17 cellular contexts compared by ENCODE assay signal in the genomic region with DNA sequence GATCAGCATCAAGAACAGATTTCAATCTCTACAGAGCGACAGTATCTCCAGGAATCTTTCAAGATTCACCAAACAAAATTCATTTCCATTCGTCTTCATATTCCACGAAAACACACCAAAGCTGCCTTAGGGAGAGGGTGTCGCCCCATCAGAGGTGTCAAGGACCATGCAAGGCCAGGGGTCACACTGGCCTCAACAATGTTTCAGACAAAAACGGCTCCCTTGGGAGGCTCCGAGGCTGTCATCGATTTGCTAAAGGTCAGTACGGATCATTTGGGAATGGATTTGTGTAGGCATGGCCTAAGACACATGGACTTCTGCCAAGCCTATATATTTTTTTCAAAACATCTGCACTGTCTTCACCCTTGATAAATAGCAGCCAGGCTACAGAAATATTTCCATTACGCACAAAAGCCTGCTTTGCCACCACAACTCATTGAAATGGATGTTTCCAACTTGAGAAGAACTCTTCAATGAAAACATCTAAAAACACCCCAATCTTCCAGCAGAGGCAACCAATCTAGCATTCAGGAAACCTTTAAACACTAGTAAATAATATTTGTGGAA. TPM values are rescaled to one million over a fixed set of nuclear protein-coding genes. Genes with fewer than 3 reads are reported as not detected.
DNase-seq lines count a peak whose midpoint lies in the region; ATAC-seq and TF ChIP-seq lines count a peak whose summit lies in the region.
"Had no signal": no experiment of that assay in that cellular context is flagged by ENCODE, and none has a peak within 500 bp of the region (broad histone marks: within the 10 kb centered on the region; RNA-seq: fewer than 3 reads in every experiment).

No MANE protein-coding gene starts in this region.

- H3K36me3 Mint-ChIP-seq in nephron (ENCODE audit: low read depth): no peaks in the 10 kb centered on the region

- no peak overlapping the region for H3K4me3 ChIP-seq in SK-N-SH (ENCODE audit: low read depth in 2 of 2, low read length in 1 of 2)
- no peak overlapping the region for H3K4me3 ChIP-seq in esophagus (ENCODE audit: low read depth in 1 of 2, low read length in 2 of 2)
- no peak overlapping the region for H3K4me3 ChIP-seq in tibial nerve
- no peak overlapping the region for H3K4me3 ChIP-seq in H7 (ENCODE audit: insufficient read depth, low read depth, low read length)
- H3K4me3 ChIP-seq: coronary artery had no signal

- H2AFZ ChIP-seq in SK-N-SH (ENCODE audit: low read depth): no peak overlapping the region

- no peaks in the 10 kb centered on the region for H3K27me3 Mint-ChIP-seq in nephron (ENCODE audit: low read depth)

- no peak overlapping the region for H3K9ac ChIP-seq in SK-N-SH

- no peaks in the 10 kb centered on the region for H3K9me3 ChIP-seq in SK-N-SH
- H3K9me3 ChIP-seq in esophagus (ENCODE audit: control insufficient read depth in 2 of 2, insufficient read depth in 1 of 2, low read depth in 1 of 2, low read length in 1 of 2): no peaks in the 10 kb centered on the region
- no peaks in the 10 kb centered on the region for H3K9me3 ChIP-seq in tibial nerve

- WGBS in SK-N-SH (ENCODE audit: low lambda C conversion rate): 82% methylated on average over 9 of the region's 9 CpGs
- WGBS in esophagus, 2 donors: 66 to 79% methylated on average over 9 of the region's 9 CpGs
- WGBS in tibial nerve, 2 donors: 46 to 53% methylated on average over 9 of the region's 9 CpGs

- peaks cover 75% of the 10 kb centered on the region for H3K4me1 Mint-ChIP-seq in nephron

- no peaks in the 10 kb centered on the region for H3K9me3 Mint-ChIP-seq in nephron

- H3K27ac ChIP-seq in SK-N-SH (ENCODE audit: low read depth in 2 of 2, low read length in 1 of 2) (peak overlapping the region in 1 of 2 experiments; percentile 95; a peak in 2 of 4 replicates), esophagus (ENCODE audit: low read depth in 2 of 2, low read length in 1 of 2) (peak overlapping the region; percentile 39 to 73), tibial nerve (peak overlapping the region in 3 of 4 donors; percentile 79 to 94 (median 87))
- H3K27ac ChIP-seq: 22Rv1 had no signal

- TF ChIP-seq EP300 in SK-N-SH (IDR thresholded peaks at IDR 0.05; ENCODE audit: borderline replicate concordance in 1 of 2, low read depth in 1 of 2, low read length in 1 of 2) (peak in 1 of 2 experiments; percentile 60; a peak in 2 of 4 replicates), tibial nerve (IDR thresholded peaks at IDR 0.05) (no peak)

- peak overlapping the region; percentile 27 to 70 (median 35) for H3K27ac Mint-ChIP-seq in nephron

- H3K4me1 ChIP-seq in SK-N-SH (ENCODE audit: control insufficient read depth in 1 of 2, insufficient read depth in 2 of 2, low read depth in 1 of 2, low read length in 1 of 2): peaks cover 36 to 67% of the 10 kb centered on the region in 2 experiments
- peaks cover 12 to 21% of the 10 kb centered on the region in 2 donors for H3K4me1 ChIP-seq in esophagus (ENCODE audit: control insufficient read depth in 2 of 2, insufficient read depth in 2 of 2, low read length in 1 of 2)
- H3K4me1 ChIP-seq in tibial nerve: peaks cover 0 to 97% (median 60%) of the 10 kb centered on the region in 4 donors

- no peak for ATAC-seq in SK-N-SH treated with all-trans-retinoic acid at 6 μM for 48 hours
- no peak for ATAC-seq in HG03139 (IDR thresholded peaks at IDR 0.05; ENCODE audit: unreplicated experiment)

- H3K27me3 ChIP-seq in SK-N-SH (ENCODE audit: insufficient read depth) (no peaks in the 10 kb centered on the region), esophagus (ENCODE audit: control insufficient read depth in 1 of 2, insufficient read depth in 2 of 2, low read length in 2 of 2) (no peaks in the 10 kb centered on the region), tibial nerve (no peaks in the 10 kb centered on the region), H7 (ENCODE audit: control insufficient read depth, insufficient read depth, low read length) (no peaks in the 10 kb centered on the region)

- peaks cover 62% of the 10 kb centered on the region for H3F3A ChIP-seq in SK-N-SH (replicated peaks; ENCODE audit: insufficient read depth)

- H3K9me2 ChIP-seq in SK-N-SH: no peaks in the 10 kb centered on the region

- no peaks in the 10 kb centered on the region for H4K20me1 ChIP-seq in SK-N-SH (ENCODE audit: insufficient read depth)

- H3K79me2 ChIP-seq in SK-N-SH (ENCODE audit: insufficient read depth): peaks cover 84% of the 10 kb centered on the region

- TF ChIP-seq CTCF in SK-N-SH (IDR thresholded peaks at IDR 0.05) (no peak), nephron (IDR thresholded peaks at IDR 0.05; ENCODE audit: unreplicated experiment in 3 of 3) (no peak), tibial nerve (IDR thresholded peaks at IDR 0.05) (no peak)

- no peak for DNase-seq in SK-N-SH
- DNase-seq in tibial nerve (ENCODE audit: low spot score in 2 of 2): no peak
- no peak for DNase-seq in H7
- DNase-seq in NOMO-1 treated with dmso at 0.1 percent for 144 hours (lab: John Stamatoyannopoulos, UW; ENCODE audit: unreplicated experiment): no peak
- DNase-seq: activated naive CD4-positive, alpha-beta T cell treated with Interleukin-2 at 50 U/mL for 16 hours; activated T-cell treated with anti-CD3 and anti-CD28 coated beads for 4 hours; Karpas-422; NCI-H1105; occipital lobe; stimulated activated CD4-positive, alpha-beta T cell treated with anti-CD3 and anti-CD28 coated beads, Interleukin-4, amount 100 ng/mL, for 24 hours; stimulated activated CD8-positive, alpha-beta memory T cell treated with anti-CD3 and anti-CD28 coated beads, Interleukin-4, amount 100 ng/mL, for 48 hours had no signal

- H3K36me3 ChIP-seq in SK-N-SH (replicated peaks in 1 of 2; ENCODE audit: control insufficient read depth in 1 of 2, insufficient read depth in 2 of 2, low read length in 1 of 2): no peaks in the 10 kb centered on the region
- no peaks in the 10 kb centered on the region for H3K36me3 ChIP-seq in esophagus (ENCODE audit: control insufficient read depth in 2 of 2, insufficient read depth in 2 of 2, low read length in 1 of 2)
- no peaks in the 10 kb centered on the region for H3K36me3 ChIP-seq in tibial nerve
- no peaks in the 10 kb centered on the region for H3K36me3 ChIP-seq in H7 (replicated peaks; ENCODE audit: control insufficient read depth, insufficient read depth, low read length)

- H3K4me2 ChIP-seq in SK-N-SH: no peak overlapping the region

- H3K4me3 Mint-ChIP-seq in nephron: no peak overlapping the region

- CTCF ChIA-PET in SK-N-SH (lab: Yijun Ruan, JAX): interaction anchor here (1.0 to 5.2 kb wide), 10 partner anchors 10 to 86 kb away, joined by 3 to 43 read pairs (median 4); a partner anchor contains a TSS

- TF ChIP-seq RAD21 in SK-N-SH (IDR thresholded peaks at IDR 0.05; ENCODE audit: low read length): no peak

- no peak for TF ChIP-seq POLR2A in tibial nerve (IDR thresholded peaks at IDR 0.05)

- POLR2A ChIA-PET in SK-N-SH (lab: Yijun Ruan, JAX): no interaction called here

TF ChIP-seq in SK-N-SH, 30 proteins besides CTCF, POLR2A, EP300 and RAD21 (continues in another document):
- TF ChIP-seq TEAD4 (IDR thresholded peaks at IDR 0.05; ENCODE audit: borderline replicate concordance, insufficient read depth) (peak; percentile 47; the same call in 1 of the 2 replicates), MXI1 (IDR thresholded peaks at IDR 0.05; ENCODE audit: low read depth, low read length) (no peak), YY1 (IDR thresholded peaks at IDR 0.05; ENCODE audit: low read depth) (no peak), POLR2AphosphoS5 (IDR thresholded peaks at IDR 0.05; ENCODE audit: low read depth, low read length) (peak; percentile 44; the same call in 1 of the 2 replicates), SIN3A (IDR thresholded peaks at IDR 0.05; ENCODE audit: borderline replicate concordance, low read depth, low read length) (0 out of 2 replicates have a peak, but pooled peaks have one; percentile 40)
- TF ChIP-seq, protein P1, sequence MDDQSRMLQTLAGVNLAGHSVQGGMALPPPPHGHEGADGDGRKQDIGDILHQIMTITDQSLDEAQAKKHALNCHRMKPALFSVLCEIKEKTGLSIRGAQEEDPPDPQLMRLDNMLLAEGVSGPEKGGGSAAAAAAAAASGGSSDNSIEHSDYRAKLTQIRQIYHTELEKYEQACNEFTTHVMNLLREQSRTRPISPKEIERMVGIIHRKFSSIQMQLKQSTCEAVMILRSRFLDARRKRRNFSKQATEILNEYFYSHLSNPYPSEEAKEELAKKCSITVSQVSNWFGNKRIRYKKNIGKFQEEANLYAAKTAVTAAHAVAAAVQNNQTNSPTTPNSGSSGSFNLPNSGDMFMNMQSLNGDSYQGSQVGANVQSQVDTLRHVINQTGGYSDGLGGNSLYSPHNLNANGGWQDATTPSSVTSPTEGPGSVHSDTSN (IDR thresholded peaks at IDR 0.05): peak; percentile 91

TF ChIP-seq in SK-N-SH treated with all-trans-retinoic acid at 6 μM for 48 hours, 23 proteins besides CTCF, POLR2A, EP300 and RAD21 (continues in another document):
- no peak for TF ChIP-seq CSDC2 (CRISPR knock-in tag; IDR thresholded peaks at IDR 0.05)
- TF ChIP-seq TOX (CRISPR knock-in tag; IDR thresholded peaks at IDR 0.05; ENCODE audit: borderline replicate concordance): no peak; the same call in 1 of the 2 replicates
- TF ChIP-seq ESRRG (CRISPR knock-in tag; IDR thresholded peaks at IDR 0.05): no peak
- no peak for TF ChIP-seq RARB (CRISPR knock-in tag; IDR thresholded peaks at IDR 0.05)
- TF ChIP-seq ZNF70 (CRISPR knock-in tag; IDR thresholded peaks at IDR 0.05): no peak
- TF ChIP-seq ZNF8 (CRISPR knock-in tag; IDR thresholded peaks at IDR 0.05): no peak
- TF ChIP-seq, protein P2, sequence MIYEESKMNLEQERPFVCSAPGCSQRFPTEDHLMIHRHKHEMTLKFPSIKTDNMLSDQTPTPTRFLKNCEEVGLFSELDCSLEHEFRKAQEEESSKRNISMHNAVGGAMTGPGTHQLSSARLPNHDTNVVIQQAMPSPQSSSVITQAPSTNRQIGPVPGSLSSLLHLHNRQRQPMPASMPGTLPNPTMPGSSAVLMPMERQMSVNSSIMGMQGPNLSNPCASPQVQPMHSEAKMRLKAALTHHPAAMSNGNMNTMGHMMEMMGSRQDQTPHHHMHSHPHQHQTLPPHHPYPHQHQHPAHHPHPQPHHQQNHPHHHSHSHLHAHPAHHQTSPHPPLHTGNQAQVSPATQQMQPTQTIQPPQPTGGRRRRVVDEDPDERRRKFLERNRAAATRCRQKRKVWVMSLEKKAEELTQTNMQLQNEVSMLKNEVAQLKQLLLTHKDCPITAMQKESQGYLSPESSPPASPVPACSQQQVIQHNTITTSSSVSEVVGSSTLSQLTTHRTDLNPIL (CRISPR knock-in tag; IDR thresholded peaks at IDR 0.05; ENCODE audit: low read depth): no peak

RNA-seq across cellular contexts. Expression of a gene that starts 10.3 kb away (rescaled TPM):
- polyA plus RNA-seq in SK-N-SH (2012; rRNA removed) (50.3 and 58.9 TPM in 2 replicates), esophagus (10 to 100 TPM; 19.9 to 31.1 TPM)
- polyA plus RNA-seq in SK-N-SH (2012; cell fraction: cytosol; rRNA removed): 25.4 and 31.6 TPM in 2 replicates
- polyA plus RNA-seq in SK-N-SH (2012; cell fraction: nucleus; rRNA removed): 207 and 306 TPM in 2 replicates
- 10 to 100 TPM; 32.1 to 55.5 (median 38.8) TPM for total RNA-seq in tibial nerve
- 8.1 and 13.9 TPM in 2 replicates for total RNA-seq in H7 (2014; rRNA removed; shearing (Covaris generic))

RNA-seq across cellular contexts. Expression of a gene that starts 43.2 kb away (rescaled TPM):
- polyA plus RNA-seq in SK-N-SH (2012; rRNA removed) (35.1 and 43.0 TPM in 2 replicates), esophagus (10 to 100 TPM in 1 of 2 donors, 1 to 10 TPM in 1; 8.8 to 10.6 TPM)
- 42.9 and 43.3 TPM in 2 replicates for polyA plus RNA-seq in SK-N-SH (2012; cell fraction: cytosol; rRNA removed)
- polyA plus RNA-seq in SK-N-SH (2012; cell fraction: nucleus; rRNA removed): 27.8 and 49.4 TPM in 2 replicates
- total RNA-seq in tibial nerve: 10 to 100 TPM; 42.3 to 66.0 (median 48.3) TPM
- total RNA-seq in H7 (2014; rRNA removed; shearing (Covaris generic)): 48.2 and 66.1 TPM in 2 replicates
